15 cellular contexts compared by ENCODE assay signal in the genomic region with DNA sequence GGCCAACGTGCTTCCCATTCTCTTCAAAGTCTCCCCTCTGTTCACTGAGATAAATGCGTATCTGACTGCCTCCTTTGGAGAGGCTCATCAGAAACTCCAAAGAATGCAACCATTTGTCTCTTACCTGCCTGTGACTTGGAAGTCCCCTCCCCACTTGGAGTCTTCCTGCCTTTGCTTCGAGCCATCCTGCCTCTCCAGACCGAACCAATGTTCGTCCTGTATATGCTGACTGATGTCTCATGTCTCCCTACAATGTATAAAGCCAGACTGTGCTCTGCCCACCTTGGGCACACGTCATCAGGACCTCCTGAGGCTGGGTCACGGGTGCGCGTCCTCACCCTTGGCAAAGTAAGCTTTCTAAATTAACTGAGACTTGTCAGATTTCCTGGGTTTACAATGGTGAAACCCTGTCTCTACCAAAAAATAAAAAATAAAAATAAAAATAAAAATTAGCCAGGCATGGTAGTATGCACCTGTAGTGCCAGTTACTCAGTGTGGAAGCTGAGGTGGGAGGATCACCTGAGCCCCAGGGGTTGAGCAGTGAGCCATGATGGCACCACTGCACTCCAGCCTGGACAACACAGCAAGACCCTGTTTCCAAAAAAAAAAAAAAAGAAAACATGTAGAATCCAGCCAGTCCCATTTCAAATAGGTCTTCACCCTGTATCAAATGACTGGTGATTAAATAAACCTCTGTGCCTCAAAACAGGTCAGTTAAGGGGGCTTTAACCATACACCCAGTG.
"Had no signal": no experiment of that assay in that cellular context is flagged by ENCODE, and none has a peak within 500 bp of the region (broad histone marks: within the 10 kb centered on the region; RNA-seq: fewer than 3 reads in every experiment).

No MANE protein-coding gene starts in this region.

- DNase-seq: activated CD4-positive, alpha-beta T cell treated with anti-CD3 and anti-CD28 coated beads, Interleukin-2, amount 50 U/mL, for 1 hour; activated CD4-positive, CD25-positive, alpha-beta regulatory T cell treated with anti-CD3 and anti-CD28 coated beads, Interleukin-2, amount 50 U/mL, for 72 hours; activated CD8-positive, alpha-beta memory T cell treated with anti-CD3 and anti-CD28 coated beads, Interleukin-2, amount 50 U/mL, for 4 hours; activated naive CD4-positive, alpha-beta T cell treated with anti-CD3 and anti-CD28 coated beads for 36 hours; activated T-cell treated with anti-CD3 and anti-CD28 coated beads, Interleukin-2, amount 50 U/mL, for 4 hours; caudate nucleus; heart right ventricle; left lung; nephron progenitor cell; right cardiac atrium; stimulated activated CD4-positive, alpha-beta T cell treated with anti-CD3 and anti-CD28 coated beads, Interleukin-4, amount 100 ng/mL, for 1 hour; stomach had no signal

- H3K27ac Mint-ChIP-seq: activated naive CD4-positive, alpha-beta T cell treated with anti-CD3 and anti-CD28 coated beads for 36 hours; nephron progenitor cell; type B pancreatic cell had no signal

- H3K27me3 Mint-ChIP-seq: brain, type B pancreatic cell had no signal

- FAIRE-seq: colon had no signal

- H3K9me3 Mint-ChIP-seq: activated naive CD4-positive, alpha-beta T cell treated with anti-CD3 and anti-CD28 coated beads for 36 hours; activated T-cell treated with anti-CD3 and anti-CD28 coated beads, Interleukin-2, amount 50 U/mL, for 4 hours; brain; nephron progenitor cell; type B pancreatic cell had no signal

- H3K4me3 Mint-ChIP-seq: activated naive CD4-positive, alpha-beta T cell treated with anti-CD3 and anti-CD28 coated beads for 36 hours; activated T-cell treated with anti-CD3 and anti-CD28 coated beads, Interleukin-2, amount 50 U/mL, for 4 hours; brain; nephron progenitor cell; type B pancreatic cell had no signal
